11 cellular contexts compared by ENCODE assay signal in the genomic region with DNA sequence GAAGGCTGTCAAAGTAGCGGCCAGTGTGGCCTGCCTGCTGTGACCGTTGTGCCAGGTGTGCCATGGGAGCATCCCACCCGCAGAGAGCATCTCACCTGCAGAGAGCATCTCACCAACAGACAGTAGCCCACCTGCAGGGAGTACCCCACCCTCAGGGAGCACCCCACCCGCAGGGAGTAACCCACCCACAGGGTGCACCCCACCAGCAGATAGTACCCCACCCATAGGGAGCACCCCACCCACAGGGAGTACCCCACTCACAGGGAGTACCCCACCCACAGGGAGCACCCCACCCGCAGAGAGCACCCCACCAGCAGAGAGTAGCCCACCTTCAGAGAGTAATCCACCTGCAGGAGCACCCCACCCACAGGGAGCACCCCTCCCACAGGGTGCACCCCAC.
"Had no signal": no experiment of that assay in that cellular context is flagged by ENCODE, and none has a peak within 500 bp of the region (broad histone marks: within the 10 kb centered on the region; RNA-seq: fewer than 3 reads in every experiment).

No MANE protein-coding gene starts in this region.

- ATAC-seq: GM23338, HCT116 had no signal

- H3K4me3 ChIP-seq: GM23248, GM23338, HAP-1 had no signal

- H3K36me3 ChIP-seq: HAP-1 had no signal

- H3K9ac ChIP-seq: GM23248 had no signal

- H3K4me3 Mint-ChIP-seq: GM23338, H9, HFFc6 had no signal

- H3K9me3 ChIP-seq: HAP-1 had no signal

- H3K27ac ChIP-seq: GM23248 had no signal

- H3K4me1 ChIP-seq: HAP-1 had no signal

- FAIRE-seq: H1, H54 had no signal

- H3K27ac Mint-ChIP-seq: GM23338, H9, HFFc6 had no signal

- H3K9me3 Mint-ChIP-seq: H9 had no signal

- H3K4me1 Mint-ChIP-seq: GM23338 had no signal

- DNase-seq: GM23248, GOT3, H7, H9, HCEC 1CT, HFFc6 had no signal

- H3K4me2 ChIP-seq: GM23338 had no signal
